In genomic region chr10:46520941-46521340, GRCh38 we compare ENCODE assay signal across 1 cellular context.
TF ChIP-seq lines count a peak whose summit lies in the region.

No MANE protein-coding gene starts in this region.

TF ChIP-seq in HepG2, 621 proteins besides CTCF, POLR2A, EP300 and RAD21:
- TF ChIP-seq ATF4 (CRISPR knock-in tag; IDR thresholded peaks at IDR 0.05) (no peak), ZNF614 (CRISPR knock-in tag; IDR thresholded peaks at IDR 0.05; ENCODE audit: borderline replicate concordance) (no peak), STAT5B (CRISPR knock-in tag; IDR thresholded peaks at IDR 0.05) (no peak), ZNF225 (CRISPR knock-in tag; IDR thresholded peaks at IDR 0.05) (no peak), ZNF207 (IDR thresholded peaks at IDR 0.05; ENCODE audit: borderline replicate concordance) (no peak), SPEN (CRISPR knock-in tag; IDR thresholded peaks at IDR 0.05; ENCODE audit: low read depth) (no peak), U2AF2 (IDR thresholded peaks at IDR 0.05; ENCODE audit: low read depth, low read length) (no peak), DZIP1 (CRISPR knock-in tag; IDR thresholded peaks at IDR 0.05) (no peak)
